In the genomic region with DNA sequence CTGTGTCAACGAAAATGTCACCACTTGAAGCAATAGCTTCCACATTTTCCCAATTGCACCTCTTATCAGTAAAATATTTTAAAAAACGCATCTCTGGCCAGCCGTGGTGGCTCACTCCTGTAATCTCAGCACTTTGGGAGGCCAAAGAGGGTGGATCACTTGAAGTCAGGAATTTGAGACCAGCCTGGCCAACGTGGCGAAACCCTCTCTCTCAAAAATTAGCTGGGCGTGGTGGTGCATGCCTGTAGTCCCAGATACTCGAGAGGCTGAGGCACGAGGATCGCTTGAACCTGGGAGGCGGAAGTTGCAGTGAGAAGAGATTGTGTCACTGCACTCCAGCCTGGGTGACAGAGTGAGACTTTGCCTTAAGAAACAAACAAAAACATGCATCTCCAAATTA, we compare ENCODE assay signal across 27 cellular contexts.
"Had no signal": no experiment of that assay in that cellular context is flagged by ENCODE, and none has a peak within 500 bp of the region (broad histone marks: within the 10 kb centered on the region; RNA-seq: fewer than 3 reads in every experiment).

No MANE protein-coding gene starts in this region.

- H3K36me3 Mint-ChIP-seq: stimulated activated effector memory CD8-positive, alpha-beta T cell treated with anti-CD3 and anti-CD28 coated beads, Interleukin-12 subunit alpha, Interleukin-12 subunit beta, amount 100 ng/mL, for 72 hours; stimulated activated memory B cell treated with anti-CD40 and anti-IgM and Interleukin-4, amounts not matched to agents 10 μg/mL and 1 μg/mL and 100 μg/mL, for 72 hours; stimulated activated naive B cell treated with anti-CD40 and anti-IgM and Interleukin-4, amounts not matched to agents 10 μg/mL and 1 μg/mL and 100 μg/mL, for 72 hours; type B pancreatic cell had no signal

- H3K4me1 Mint-ChIP-seq: stimulated activated effector memory CD8-positive, alpha-beta T cell treated with anti-CD3 and anti-CD28 coated beads, Interleukin-12 subunit alpha, Interleukin-12 subunit beta, amount 100 ng/mL, for 72 hours; stimulated activated memory B cell treated with anti-CD40 and anti-IgM and Interleukin-4, amounts not matched to agents 10 μg/mL and 1 μg/mL and 100 μg/mL, for 72 hours; stimulated activated naive B cell treated with anti-CD40 and anti-IgM and Interleukin-4, amounts not matched to agents 10 μg/mL and 1 μg/mL and 100 μg/mL, for 72 hours; stimulated activated naive CD8-positive, alpha-beta T cell treated with anti-CD3 and anti-CD28 coated beads, Interleukin-15, amount 100 ng/mL, for 72 hours had no signal

- H3K36me3 ChIP-seq: stomach, suprapubic skin, thoracic aorta, thyroid gland, tibial artery, tibial nerve, transverse colon, upper lobe of left lung, upper lobe of right lung, uterus, vagina had no signal

- H3K4me3 ChIP-seq: stomach, suprapubic skin, testis, thoracic aorta, thyroid gland, tibial artery, tibial nerve, transverse colon, upper lobe of left lung, upper lobe of right lung, uterus, vagina had no signal

- H3K9me3 ChIP-seq: suprapubic skin, testis, thoracic aorta, thyroid gland, tibial artery, upper lobe of right lung, uterus, vagina had no signal

- ATAC-seq: stimulated activated effector memory CD8-positive, alpha-beta T cell treated with anti-CD3 and anti-CD28 coated beads, Interleukin-12 subunit alpha, Interleukin-12 subunit beta, amount 100 ng/mL, for 72 hours; stimulated activated memory B cell treated with anti-CD40 and anti-IgM and Interleukin-4, amounts not matched to agents 10 μg/mL and 1 μg/mL and 100 μg/mL, for 72 hours; stimulated activated naive B cell treated with anti-CD40 and anti-IgM and Interleukin-4, amounts not matched to agents 10 μg/mL and 1 μg/mL and 100 μg/mL, for 72 hours; stimulated activated naive CD8-positive, alpha-beta T cell treated with anti-CD3 and anti-CD28 coated beads, Interleukin-15, amount 100 ng/mL, for 72 hours; stimulated activated naive CD8-positive, alpha-beta T cell treated with anti-CD3 and anti-CD28 coated beads, Interleukin-15, Interleukin-2, amounts not matched to agents 100 U/mL and 50 U/mL, for 24 hours; upper lobe of right lung had no signal

- DNase-seq: stimulated activated CD4-positive, alpha-beta T cell treated with anti-CD3 and anti-CD28 coated beads, Interleukin-2, amount 100 ng/mL, for 48 hours; stimulated activated CD4-positive, alpha-beta T cell treated with anti-CD3 and anti-CD28 coated beads, Interleukin-4, amount 100 ng/mL, for 1 hour; stimulated activated CD4-positive, alpha-beta T cell treated with anti-CD3 and anti-CD28 coated beads, Interleukin-4, amount 100 ng/mL, for 24 hours; stimulated activated CD4-positive, alpha-beta T cell treated with anti-CD3 and anti-CD28 coated beads, Interleukin-4, amount 100 ng/mL, for 4 hours; stimulated activated CD8-positive, alpha-beta memory T cell treated with anti-CD3 and anti-CD28 coated beads, Interleukin-4, amount 100 ng/mL, for 48 hours; stimulated activated naive B cell treated with anti-CD40 and anti-IgM and Interleukin-4, amounts not matched to agents 10 μg/mL and 1 μg/mL and 100 μg/mL, for 72 hours; stimulated activated naive CD4-positive, alpha-beta T cell; stimulated activated naive CD4-positive, alpha-beta T cell treated with Interleukin-2 at 50 U/mL for 16 hours; stimulated activated naive CD8-positive, alpha-beta T cell treated with anti-CD3 and anti-CD28 coated beads, Interleukin-15, amount 100 ng/mL, for 72 hours; stimulated activated naive CD8-positive, alpha-beta T cell treated with anti-CD3 and anti-CD28 coated beads, Interleukin-15, Interleukin-2, amounts not matched to agents 100 U/mL and 50 U/mL, for 24 hours; stomach; substantia nigra; testis; thyroid gland; tibial artery; transverse colon; upper lobe of left lung; upper lobe of right lung; uterus had no signal

- H3K4me1 ChIP-seq: stomach, suprapubic skin, testis, thyroid gland, tibial artery, tibial nerve, transverse colon, upper lobe of left lung, upper lobe of right lung, uterus, vagina had no signal

- H3K27ac ChIP-seq: stomach, suprapubic skin, testis, thoracic aorta, thyroid gland, tibial artery, tibial nerve, transverse colon, upper lobe of left lung, upper lobe of right lung, uterus, vagina had no signal

- H3K4me3 Mint-ChIP-seq: stimulated activated effector memory CD8-positive, alpha-beta T cell treated with anti-CD3 and anti-CD28 coated beads, Interleukin-12 subunit alpha, Interleukin-12 subunit beta, amount 100 ng/mL, for 72 hours; stimulated activated memory B cell treated with anti-CD40 and anti-IgM and Interleukin-4, amounts not matched to agents 10 μg/mL and 1 μg/mL and 100 μg/mL, for 72 hours; stimulated activated naive B cell treated with anti-CD40 and anti-IgM and Interleukin-4, amounts not matched to agents 10 μg/mL and 1 μg/mL and 100 μg/mL, for 72 hours; stimulated activated naive CD8-positive, alpha-beta T cell treated with anti-CD3 and anti-CD28 coated beads, Interleukin-15, amount 100 ng/mL, for 72 hours; stimulated activated naive CD8-positive, alpha-beta T cell treated with anti-CD3 and anti-CD28 coated beads, Interleukin-15, Interleukin-2, amounts not matched to agents 100 ng/mL and 50 ng/mL, for 24 hours; type B pancreatic cell had no signal

- H3K27me3 Mint-ChIP-seq: stimulated activated naive CD8-positive, alpha-beta T cell treated with anti-CD3 and anti-CD28 coated beads, Interleukin-15, amount 100 ng/mL, for 72 hours; type B pancreatic cell had no signal

- H3K27ac Mint-ChIP-seq: stimulated activated effector memory CD8-positive, alpha-beta T cell treated with anti-CD3 and anti-CD28 coated beads, Interleukin-12 subunit alpha, Interleukin-12 subunit beta, amount 100 ng/mL, for 72 hours; stimulated activated memory B cell treated with anti-CD40 and anti-IgM and Interleukin-4, amounts not matched to agents 10 μg/mL and 1 μg/mL and 100 μg/mL, for 72 hours; stimulated activated naive B cell treated with anti-CD40 and anti-IgM and Interleukin-4, amounts not matched to agents 10 μg/mL and 1 μg/mL and 100 μg/mL, for 72 hours; stimulated activated naive CD8-positive, alpha-beta T cell treated with anti-CD3 and anti-CD28 coated beads, Interleukin-15, amount 100 ng/mL, for 72 hours; stimulated activated naive CD8-positive, alpha-beta T cell treated with anti-CD3 and anti-CD28 coated beads, Interleukin-15, Interleukin-2, amounts not matched to agents 100 ng/mL and 50 ng/mL, for 24 hours; type B pancreatic cell had no signal

- H3K27me3 ChIP-seq: stomach, suprapubic skin, testis, thyroid gland, tibial artery, tibial nerve, transverse colon, upper lobe of left lung, upper lobe of right lung, uterus, vagina had no signal
